In genomic region chr5:42982107-42982622, GRCh38 we compare ENCODE assay signal across 15 cellular contexts. TPM values are rescaled to one million over a fixed set of nuclear protein-coding genes. Genes with fewer than 3 reads are reported as not detected.
DNase-seq lines count a peak whose midpoint lies in the region; TF ChIP-seq lines count a peak whose summit lies in the region.
"Had no signal": no experiment of that assay in that cellular context is flagged by ENCODE, and none has a peak within 500 bp of the region (broad histone marks: within the 10 kb centered on the region; RNA-seq: fewer than 3 reads in every experiment).

No MANE protein-coding gene starts in this region.

- TF ChIP-seq POLR2A in tibial nerve (IDR thresholded peaks at IDR 0.05), result no peak

- no peak for TF ChIP-seq CTCF in tibial nerve (IDR thresholded peaks at IDR 0.05)

- TF ChIP-seq EP300 in tibial nerve (IDR thresholded peaks at IDR 0.05), result no peak

- DNase-seq in DMS153 treated with DMSO at 0.1 percent for 48 hours (lab: John Stamatoyannopoulos, UW; ENCODE audit: unreplicated experiment), result peak; percentile 45
- peak; percentile 59 for DNase-seq in NCI-H1105 treated with DMSO at 0.1 percent for 48 hours (lab: John Stamatoyannopoulos, UW)
- DNase-seq in SHP77 treated with DMSO at 0.1 percent for 48 hours (lab: John Stamatoyannopoulos, UW), result peak; percentile 34
- no peak for DNase-seq in H4 (ENCODE audit: low spot score)
- DNase-seq in islet precursor cell, result no peak
- DNase-seq in tibial nerve (ENCODE audit: low spot score in 2 of 2), result no peak
- DNase-seq in SKM-1 (lab: John Stamatoyannopoulos, UW; ENCODE audit: unreplicated experiment), result no peak
- DNase-seq: activated CD8-positive, alpha-beta memory T cell treated with anti-CD3 and anti-CD28 coated beads, Interleukin-2, amount 50 U/mL, for 4 hours; activated naive CD8-positive, alpha-beta T cell treated with anti-CD3 and anti-CD28 coated beads, Interleukin-2, amount 50 U/mL, for 24 hours; effector CD8-positive, alpha-beta T cell; Karpas-422; T1000 had no signal

- H3K36me3 ChIP-seq in iPS-20b (ENCODE audit: insufficient read depth, low read depth, low read length), result no peaks in the 10 kb centered on the region
- no peaks in the 10 kb centered on the region for H3K36me3 ChIP-seq in tibial nerve

- H3K27me3 ChIP-seq in iPS-20b (ENCODE audit: insufficient read depth, low read length) (no peaks in the 10 kb centered on the region), tibial nerve (no peaks in the 10 kb centered on the region)
- H3K27me3 ChIP-seq: BLaER1 treated with 17β-estradiol and CSF1 and Interleukin-3, amounts not matched to agents 10 nM and 100 nM had no signal

- H3K9me3 ChIP-seq in iPS-20b (ENCODE audit: insufficient read depth, low read depth, low read length), result peaks cover 4% of the 10 kb centered on the region; the same call in 1 of the 2 replicates
- no peaks in the 10 kb centered on the region for H3K9me3 ChIP-seq in tibial nerve

- peaks cover 3% of the 10 kb centered on the region; the same call in 1 of the 2 replicates for H3K4me1 ChIP-seq in iPS-20b (ENCODE audit: insufficient read depth, low read length)
- peaks cover 0 to 8% (median 3%) of the 10 kb centered on the region in 4 donors for H3K4me1 ChIP-seq in tibial nerve

- no peak overlapping the region; the same call in 1 of the 2 replicates for H3K4me3 ChIP-seq in iPS-20b (ENCODE audit: low read length)
- H3K4me3 ChIP-seq in tibial nerve, result no peak overlapping the region
- H3K4me3 ChIP-seq: BLaER1 treated with 17β-estradiol and CSF1 and Interleukin-3, amounts not matched to agents 10 nM and 100 nM; GM12878 had no signal

- peak overlapping the region; percentile 48; the same call in 1 of the 2 replicates for H3K9ac ChIP-seq in iPS-20b (ENCODE audit: low read depth, low read length)
- H3K9ac ChIP-seq: BLaER1 treated with 17β-estradiol and CSF1 and Interleukin-3, amounts not matched to agents 10 nM and 100 nM had no signal

- no peak overlapping the region for H3K27ac ChIP-seq in iPS-20b (ENCODE audit: low read length)
- H3K27ac ChIP-seq in tibial nerve, result peak overlapping the region in 2 of 4 donors; percentile 32 to 48
- H3K27ac ChIP-seq: BLaER1 treated with 17β-estradiol and CSF1 and Interleukin-3, amounts not matched to agents 10 nM and 100 nM had no signal

- 21 to 27% methylated on average over 7 of the region's 7 CpGs for WGBS in tibial nerve, 2 donors

RNA-seq across cellular contexts. Expression of gene ANXA2R, which starts 58.0 kb away (rescaled TPM):
- total RNA-seq in H4 (2014; rRNA removed; shearing (Covaris generic)), result 4.5 TPM in 2 replicates
- total RNA-seq in tibial nerve, result 1 to 10 TPM; 5.4 to 9.0 (median 8.1) TPM

Comparison
In these comparisons a context has a peak if more than half of its experiments do, and no peak if none do; other contexts are left out.
1. DNase-seq: peak in DMS153 treated with DMSO at 0.1 percent for 48 hours (single experiment), NCI-H1105 treated with DMSO at 0.1 percent for 48 hours (single experiment) and SHP77 treated with DMSO at 0.1 percent for 48 hours (single experiment); none in H4 (single experiment), islet precursor cell (single experiment), tibial nerve (0 of 2) and SKM-1 (single experiment).